Comparison of ENCODE assay signal across 8 cellular contexts in the genomic region with DNA sequence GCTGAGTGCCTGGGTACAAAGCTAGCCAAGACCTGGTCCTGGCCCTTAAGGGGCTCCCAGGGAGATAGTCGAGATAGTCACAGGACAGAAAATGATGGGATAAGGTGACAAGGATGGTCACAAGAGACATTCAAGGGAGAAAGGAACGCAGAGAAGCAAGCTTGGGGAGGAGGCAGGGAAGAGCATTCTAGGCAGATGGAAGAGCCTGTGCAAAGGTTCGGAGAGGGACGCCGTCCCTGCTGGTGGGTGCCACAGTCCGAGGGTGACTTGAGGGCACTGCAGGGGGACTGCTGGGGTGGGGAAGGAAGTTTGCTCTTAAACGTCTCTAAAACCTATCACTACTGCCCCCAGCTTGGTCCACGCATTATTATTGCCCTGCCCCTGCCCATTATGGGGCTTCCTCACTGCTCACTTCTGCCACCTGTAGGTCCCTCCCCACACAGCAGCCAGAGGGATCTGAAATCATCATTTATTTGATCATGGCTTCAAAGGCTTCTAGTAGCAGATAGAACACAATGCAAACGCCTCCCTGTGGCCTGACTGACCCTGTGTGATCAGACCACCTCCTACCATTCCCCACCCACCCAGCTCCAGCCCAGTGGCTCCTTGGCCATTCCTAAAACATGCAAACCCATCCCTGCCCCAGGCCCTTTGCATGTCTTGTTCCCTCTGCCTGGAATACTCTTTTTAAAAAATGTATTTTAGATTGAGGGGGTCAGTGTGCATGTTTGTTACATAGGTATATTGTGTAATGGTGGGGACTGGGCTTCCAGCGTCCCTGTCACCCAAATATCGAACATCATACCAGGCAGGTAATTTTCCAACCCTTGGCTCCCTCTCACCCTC.
A peak's percentile ranks its signal among the peaks of the same experiment; 100 is the strongest.
DNase-seq lines count a peak whose midpoint lies in the region; ATAC-seq and TF ChIP-seq lines count a peak whose summit lies in the region.
"Had no signal": no experiment of that assay in that cellular context is flagged by ENCODE, and none has a peak within 500 bp of the region (broad histone marks: within the 10 kb centered on the region; RNA-seq: fewer than 3 reads in every experiment).

No MANE protein-coding gene starts in this region.

- no peak for ATAC-seq in HG02885 (IDR thresholded peaks at IDR 0.05; ENCODE audit: poor library complexity, unreplicated experiment)
- ATAC-seq: right cardiac atrium had no signal

- DNase-seq in NCI-H146 treated with DMSO at 0.1 percent for 48 hours (lab: John Stamatoyannopoulos, UW; ENCODE audit: unreplicated experiment) (peak; percentile 9), fibroblast of villous mesenchyme (ENCODE audit: low read depth) (peak; percentile 14), cortex of kidney (lab: John Stamatoyannopoulos, UW) (no peak)
- peak; percentile 39 for DNase-seq in activated CD8-positive, alpha-beta memory T cell treated with anti-CD3 and anti-CD28 coated beads, Interleukin-2, amount 50 U/mL, for 4 hours
- peak; percentile 24 to 46 for DNase-seq in stimulated activated CD4-positive, alpha-beta T cell treated with anti-CD3 and anti-CD28 coated beads, Interleukin-4, amount 100 ng/mL, for 4 hours

- no peak overlapping the region for H3K4me3 ChIP-seq in fibroblast of villous mesenchyme (ENCODE audit: low read depth, low read length)

- TF ChIP-seq CTCF in GM12872 (IDR thresholded peaks at IDR 0.05; ENCODE audit: insufficient read depth, low read depth, low read length) = peak; percentile 77
- peak; percentile 69 for TF ChIP-seq CTCF in fibroblast of villous mesenchyme (IDR thresholded peaks at IDR 0.05; ENCODE audit: insufficient read depth, low read depth, low read length)
